ENCODE assay signal across 16 cellular contexts in genomic region chr3:46933261-46933660, GRCh38. TPM values are rescaled to one million over a fixed set of nuclear protein-coding genes. Genes with fewer than 3 reads are reported as not detected.
DNase-seq lines count a peak whose midpoint lies in the region; ATAC-seq, FAIRE-seq and TF ChIP-seq lines count a peak whose summit lies in the region.
"Had no signal": no experiment of that assay in that cellular context is flagged by ENCODE, and none has a peak within 500 bp of the region (broad histone marks: within the 10 kb centered on the region; RNA-seq: fewer than 3 reads in every experiment).

No MANE protein-coding gene starts in this region.

- H3K27me3 Mint-ChIP-seq in stimulated activated naive CD8-positive, alpha-beta T cell treated with anti-CD3 and anti-CD28 coated beads, Interleukin-15, Interleukin-2, amounts not matched to agents 100 ng/mL and 50 ng/mL, for 24 hours, result no peaks in the 10 kb centered on the region
- H3K27me3 Mint-ChIP-seq in T-helper 17 cell, result no peaks in the 10 kb centered on the region
- no peaks in the 10 kb centered on the region for H3K27me3 Mint-ChIP-seq in endothelial cell (ENCODE audit: unreplicated experiment)
- H3K27me3 Mint-ChIP-seq in WTC11 (ENCODE audit: low read depth), result no peaks in the 10 kb centered on the region
- H3K27me3 Mint-ChIP-seq: activated T-helper 17 cell treated with anti-CD3 and anti-CD28 coated beads, Interleukin-2, amount 50 U/mL, for 72 hours had no signal

- ATAC-seq in stimulated activated naive CD8-positive, alpha-beta T cell treated with anti-CD3 and anti-CD28 coated beads, Interleukin-15, Interleukin-2, amounts not matched to agents 100 U/mL and 50 U/mL, for 24 hours, result no peak
- ATAC-seq in pancreas (no peak), T-helper 17 cell (no peak), WTC11 (no peak)
- ATAC-seq: activated T-helper 17 cell treated with anti-CD3 and anti-CD28 coated beads, Interleukin-2, amount 50 U/mL, for 72 hours had no signal

- CTCF ChIA-PET in WTC11 (lab: Charles Lee), result interaction anchor here (1.1 to 4.1 kb wide), 2 partner anchors 10 to 24 kb away, joined by 5 to 39 read pairs; no protein-coding TSS in a partner anchor

- H3K27ac ChIP-seq in coronary artery, result peak overlapping the region; percentile 86 to 92
- peak overlapping the region; percentile 49 to 76 (median 61) for H3K27ac ChIP-seq in pancreas

- H3K4me3 Mint-ChIP-seq in stimulated activated naive CD8-positive, alpha-beta T cell treated with anti-CD3 and anti-CD28 coated beads, Interleukin-15, Interleukin-2, amounts not matched to agents 100 ng/mL and 50 ng/mL, for 24 hours, result no peak overlapping the region
- no peak overlapping the region for H3K4me3 Mint-ChIP-seq in T-helper 17 cell
- H3K4me3 Mint-ChIP-seq in endothelial cell (ENCODE audit: unreplicated experiment), result no peak overlapping the region
- H3K4me3 Mint-ChIP-seq in WTC11, result no peak overlapping the region
- H3K4me3 Mint-ChIP-seq: activated T-helper 17 cell treated with anti-CD3 and anti-CD28 coated beads, Interleukin-2, amount 50 U/mL, for 72 hours had no signal

- H3K9me3 Mint-ChIP-seq in stimulated activated naive CD8-positive, alpha-beta T cell treated with anti-CD3 and anti-CD28 coated beads, Interleukin-15, Interleukin-2, amounts not matched to agents 100 ng/mL and 50 ng/mL, for 24 hours, result no peaks in the 10 kb centered on the region
- H3K9me3 Mint-ChIP-seq in endothelial cell (ENCODE audit: unreplicated experiment) (no peaks in the 10 kb centered on the region), WTC11 (no peaks in the 10 kb centered on the region)

- H3K36me3 ChIP-seq in pancreas, result no peaks in the 10 kb centered on the region

- no peak for FAIRE-seq in pancreas (lab: Jason Lieb, UNC)
- FAIRE-seq: colon, RCC 7860 had no signal

- H3K27me3 ChIP-seq in pancreas, result no peaks in the 10 kb centered on the region

- H3K9me3 ChIP-seq in pancreas (no peaks in the 10 kb centered on the region), T-helper 17 cell (ENCODE audit: control insufficient read depth, low read length, poor library complexity, severe bottlenecking) (no peaks in the 10 kb centered on the region)

- POLR2A ChIA-PET in WTC11 (lab: Charles Lee), result no interaction called here

- peaks cover 87% of the 10 kb centered on the region for H3K4me1 Mint-ChIP-seq in stimulated activated naive CD8-positive, alpha-beta T cell treated with anti-CD3 and anti-CD28 coated beads, Interleukin-15, Interleukin-2, amounts not matched to agents 100 ng/mL and 50 ng/mL, for 24 hours (ENCODE audit: low read depth)
- H3K4me1 Mint-ChIP-seq in T-helper 17 cell (peaks cover 52% of the 10 kb centered on the region), endothelial cell (ENCODE audit: unreplicated experiment) (peaks cover 30% of the 10 kb centered on the region), WTC11 (peaks cover 31% of the 10 kb centered on the region)

- peaks cover 90 to 96% (median 96%) of the 10 kb centered on the region in 3 donors for H3K4me1 ChIP-seq in pancreas

- TF ChIP-seq CTCF in coronary artery (IDR thresholded peaks at IDR 0.05) (no peak), pancreas (IDR thresholded peaks at IDR 0.05) (no peak), endothelial cell (IDR thresholded peaks at IDR 0.05; ENCODE audit: unreplicated experiment) (no peak), WTC11 (IDR thresholded peaks at IDR 0.05) (no peak)

- 71 to 72% methylated on average over 6 of the region's 6 CpGs for WGBS in pancreas, 2 donors

- intact Hi-C loops in pancreas (cut with DNase I), result no loop called here

- H3K4me3 ChIP-seq in coronary artery (no peak overlapping the region), pancreas (no peak overlapping the region)

- no peak for DNase-seq in stimulated activated naive CD8-positive, alpha-beta T cell treated with anti-CD3 and anti-CD28 coated beads, Interleukin-15, Interleukin-2, amounts not matched to agents 100 U/mL and 50 U/mL, for 24 hours
- no peak for DNase-seq in coronary artery (ENCODE audit: low spot score)
- peak in 1 of 6 donors; percentile 26 for DNase-seq in pancreas
- no peak for DNase-seq in T-helper 17 cell
- no peak for DNase-seq in amniotic stem cell (lab: John Stamatoyannopoulos, UW)
- DNase-seq in endothelial cell (ENCODE audit: low spot score), result no peak
- no peak for DNase-seq in WTC11 (ENCODE audit: low spot score)
- DNase-seq: head of caudate nucleus; KG1; NCI-H2107; stimulated activated CD4-positive, alpha-beta T cell treated with anti-CD3 and anti-CD28 coated beads, Interleukin-12 subunit alpha, Interleukin-12 subunit beta, amount 100 ng/mL, for 4 hours; stimulated activated CD8-positive, alpha-beta memory T cell treated with anti-CD3 and anti-CD28 coated beads, Interleukin-4, amount 100 ng/mL, for 48 hours had no signal

- H3K36me3 Mint-ChIP-seq in stimulated activated naive CD8-positive, alpha-beta T cell treated with anti-CD3 and anti-CD28 coated beads, Interleukin-15, Interleukin-2, amounts not matched to agents 100 ng/mL and 50 ng/mL, for 24 hours (ENCODE audit: low read depth), result peaks cover 46% of the 10 kb centered on the region
- H3K36me3 Mint-ChIP-seq in T-helper 17 cell (ENCODE audit: low read depth) (peaks cover 5% of the 10 kb centered on the region), endothelial cell (ENCODE audit: low read depth, unreplicated experiment) (peaks cover 11% of the 10 kb centered on the region), WTC11 (peaks cover 5% of the 10 kb centered on the region)

- H3K27ac Mint-ChIP-seq in stimulated activated naive CD8-positive, alpha-beta T cell treated with anti-CD3 and anti-CD28 coated beads, Interleukin-15, Interleukin-2, amounts not matched to agents 100 ng/mL and 50 ng/mL, for 24 hours, result peak overlapping the region; percentile 58
- H3K27ac Mint-ChIP-seq in T-helper 17 cell (no peak overlapping the region), endothelial cell (ENCODE audit: unreplicated experiment) (no peak overlapping the region), WTC11 (no peak overlapping the region)

TF ChIP-seq in WTC11, 78 proteins besides CTCF, POLR2A, EP300 and RAD21 (continues in another document):
- TF ChIP-seq JAZF1 (CRISPR knock-in tag; IDR thresholded peaks at IDR 0.05) (no peak), ZNF396 (CRISPR knock-in tag; IDR thresholded peaks at IDR 0.05; ENCODE audit: borderline replicate concordance) (no peak), STAT6 (CRISPR knock-in tag; conservative IDR thresholded peaks at IDR 0.05; ENCODE audit: low read depth) (no peak), FOXP1 (CRISPR knock-in tag; IDR thresholded peaks at IDR 0.05; ENCODE audit: borderline replicate concordance) (no peak), E2F5 (CRISPR knock-in tag; IDR thresholded peaks at IDR 0.05) (no peak), FOXK1 (CRISPR knock-in tag; IDR thresholded peaks at IDR 0.05) (no peak), IRF2 (CRISPR knock-in tag; IDR thresholded peaks at IDR 0.05; ENCODE audit: borderline replicate concordance, low read depth) (no peak), ATF2 (CRISPR knock-in tag; IDR thresholded peaks at IDR 0.05; ENCODE audit: borderline replicate concordance, low read depth) (no peak), CBFB (CRISPR knock-in tag; IDR thresholded peaks at IDR 0.05; ENCODE audit: low read depth) (no peak)

RNA-seq across cellular contexts. Expression of gene CCDC12, which starts 43.3 kb away (rescaled TPM):
- total RNA-seq in pancreas, result 10 to 100 TPM; 20.7 to 30.4 (median 22.4) TPM
- 10 to 100 TPM; 64.9 to 82.8 TPM for polyA plus RNA-seq in pancreas
- 10 to 100 TPM; 67.6 to 75.8 TPM for total RNA-seq in T-helper 17 cell
- 36.3 TPM for total RNA-seq in endothelial cell (ENCODE audit: unreplicated experiment)
- total RNA-seq in WTC11 (2021), result 50.3 to 59.1 TPM (median 55.9 TPM) in 3 replicates

RNA-seq across cellular contexts. Expression of gene NBEAL2, which starts 46.2 kb away (rescaled TPM):
- total RNA-seq in pancreas (10 to 100 TPM; 30.6 to 67.4 (median 37.1) TPM), T-helper 17 cell (100 to 1,000 TPM; 285 to 303 TPM), endothelial cell (ENCODE audit: unreplicated experiment) (202 TPM), WTC11 (2021) (64.0 to 80.0 TPM (median 64.3 TPM) in 3 replicates)
- 100 to 1,000 TPM; 231 to 265 TPM for polyA plus RNA-seq in pancreas

RNA-seq across cellular contexts. Expression of gene PTH1R, which starts 55.7 kb away (rescaled TPM):
- total RNA-seq in pancreas (1 to 10 TPM in 4 of 6 donors, under 1 TPM in 2; 0.49 to 2.9 (median 1.3) TPM), T-helper 17 cell (not detected), endothelial cell (ENCODE audit: unreplicated experiment) (6.2 TPM), WTC11 (2021) (4.0 to 12.0 TPM (median 5.6 TPM) in 3 replicates)
- 10 to 100 TPM; 32.0 to 34.8 TPM for polyA plus RNA-seq in pancreas
- total RNA-seq: activated T-helper 17 cell treated with anti-CD3 and anti-CD28 coated beads, Interleukin-2, amount 50 U/mL, for 72 hours had no signal
